20 cellular contexts compared by ENCODE assay signal in genomic region chr11:110960167-110960566, GRCh38.
"Had no signal": no experiment of that assay in that cellular context is flagged by ENCODE, and none has a peak within 500 bp of the region (broad histone marks: within the 10 kb centered on the region; RNA-seq: fewer than 3 reads in every experiment).

No MANE protein-coding gene starts in this region.

- H3K4me1 ChIP-seq: esophagus muscularis mucosa, foreskin keratinocyte, gastroesophageal sphincter, heart left ventricle, left ventricle myocardium inferior, lower lobe of right lung had no signal

- H3K36me3 ChIP-seq: esophagus muscularis mucosa, gastroesophageal sphincter, heart left ventricle, left ventricle myocardium inferior, lower lobe of right lung had no signal

- ATAC-seq: foreskin keratinocyte, gastroesophageal sphincter, heart left ventricle, left cardiac atrium, lower lobe of right lung had no signal

- H3K4me3 ChIP-seq: coronary artery, dorsolateral prefrontal cortex, esophagus muscularis mucosa, gastroesophageal sphincter, heart left ventricle, left ventricle myocardium inferior, lower lobe of right lung had no signal

- DNase-seq: dermis blood vessel endothelial cell; dorsolateral prefrontal cortex; effector CD4-positive, alpha-beta T cell; effector memory CD4-positive, alpha-beta T cell; foreskin keratinocyte; heart left ventricle; hippocampal formation; left cardiac atrium; left ventricle myocardium inferior; lower lobe of right lung; mesenchymal stem cell; midbrain had no signal

- FAIRE-seq: colon, endothelial cell of umbilical vein, frontal cortex, islet of Langerhans, keratinocyte had no signal

- H3K27me3 ChIP-seq: esophagus muscularis mucosa, gastroesophageal sphincter had no signal

- H3K9me3 ChIP-seq: esophagus muscularis mucosa, gastroesophageal sphincter, heart left ventricle, left ventricle myocardium inferior, lower lobe of right lung had no signal

- H3K27ac ChIP-seq: coronary artery, dorsolateral prefrontal cortex, esophagus muscularis mucosa, foreskin keratinocyte, gastroesophageal sphincter, heart left ventricle, left ventricle myocardium inferior, lower lobe of right lung had no signal
